Comparison of ENCODE assay signal across 8 cellular contexts in the genomic region with DNA sequence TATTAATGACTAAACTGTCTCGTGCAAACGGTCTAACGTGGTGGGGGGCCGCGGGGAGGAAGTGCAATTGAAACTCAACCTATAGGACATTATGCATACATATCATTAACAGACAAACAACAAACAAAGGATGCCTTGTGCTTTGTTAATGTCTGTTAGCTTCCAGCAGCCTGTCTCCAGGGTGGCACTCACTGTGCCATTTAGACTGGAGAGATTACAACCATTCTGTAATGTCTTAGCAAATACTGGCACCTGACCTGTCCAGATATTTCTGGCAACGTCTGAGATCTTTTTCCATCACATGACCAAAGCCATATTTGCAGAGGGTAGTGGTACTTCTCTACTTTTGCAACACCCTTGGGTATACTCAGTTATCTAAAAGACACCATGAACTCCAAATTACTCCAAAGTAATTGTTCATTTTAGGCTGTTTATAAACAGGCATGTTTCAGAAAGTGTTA. TPM values are rescaled to one million over a fixed set of nuclear protein-coding genes. Genes with fewer than 3 reads are reported as not detected.
DNase-seq lines count a peak whose midpoint lies in the region; ATAC-seq and TF ChIP-seq lines count a peak whose summit lies in the region.

No MANE protein-coding gene starts in this region.

- H3K4me1 ChIP-seq in HEK293 (ENCODE audit: control insufficient read depth, insufficient read depth, low read length) (peaks cover 14% of the 10 kb centered on the region), Peyer's patch (peaks cover 0 to 18% (median 3%) of the 10 kb centered on the region in 4 donors), heart right ventricle (peaks cover 3 to 58% (median 25%) of the 10 kb centered on the region in 9 donors), skeletal muscle satellite cell (ENCODE audit: control insufficient read depth, insufficient read depth, low read length) (peaks cover 19% of the 10 kb centered on the region)

- no peak for DNase-seq in Peyer's patch
- peak; percentile 4 to 49 for DNase-seq in heart right ventricle
- DNase-seq in SKM-1 (lab: John Stamatoyannopoulos, UW; ENCODE audit: unreplicated experiment): no peak
- DNase-seq in NCI-H2171 (lab: John Stamatoyannopoulos, UW): no peak
- no peak for DNase-seq in activated gamma-delta T cell (lab: John Stamatoyannopoulos, UW)
- no peak for DNase-seq in HCEC 1CT

- H3K4me3 ChIP-seq in HEK293 (ENCODE audit: low read depth, low read length): no peak overlapping the region; the same call in 1 of the 2 replicates
- peak overlapping the region in 1 of 4 donors; percentile 56 for H3K4me3 ChIP-seq in Peyer's patch
- H3K4me3 ChIP-seq in heart right ventricle: peak overlapping the region in 8 of 10 donors; percentile 35 to 59 (median 56)
- peak overlapping the region; percentile 73 for H3K4me3 ChIP-seq in skeletal muscle satellite cell (ENCODE audit: low read length)

- TF ChIP-seq POLR2A in Peyer's patch (IDR thresholded peaks at IDR 0.05): no peak

- 31 to 34% methylated on average over 6 of the region's 6 CpGs for WGBS in heart right ventricle, 2 donors

- H3K36me3 ChIP-seq in HEK293 (ENCODE audit: control insufficient read depth in 2 of 2, insufficient read depth in 1 of 2, low read length in 2 of 2) (no peaks in the 10 kb centered on the region), Peyer's patch (no peaks in the 10 kb centered on the region), heart right ventricle (no peaks in the 10 kb centered on the region), skeletal muscle satellite cell (ENCODE audit: insufficient read depth, low read length) (no peaks in the 10 kb centered on the region)

- H3K4me2 ChIP-seq in skeletal muscle satellite cell (ENCODE audit: low read length): peak overlapping the region; percentile 79

- ATAC-seq in heart right ventricle: peak in 7 of 8 donors; percentile 5 to 68 (median 55)

- H3K27ac ChIP-seq in HEK293 (ENCODE audit: extremely low read depth, low read depth, low read length) (peak overlapping the region; percentile 7; the same call in 1 of the 2 replicates), Peyer's patch (peak overlapping the region in 3 of 4 donors; percentile 88 to 93 (median 92)), heart right ventricle (peak overlapping the region; percentile 79 to 96 (median 93))

- CTCF ChIA-PET in HEK293 (lab: Yijun Ruan, JAX): no interaction called here

- no peak for TF ChIP-seq CTCF in HEK293 (tag by site-specific recombination; IDR thresholded peaks at IDR 0.05)
- no peak for TF ChIP-seq CTCF in Peyer's patch (IDR thresholded peaks at IDR 0.05)
- TF ChIP-seq CTCF in heart right ventricle (IDR thresholded peaks at IDR 0.05): no peak

- H3K27me3 ChIP-seq in Peyer's patch: no peaks in the 10 kb centered on the region
- H3K27me3 ChIP-seq in heart right ventricle: peaks cover 0 to 7% (median 0%) of the 10 kb centered on the region in 7 donors
- H3K27me3 ChIP-seq in skeletal muscle satellite cell (ENCODE audit: control insufficient read depth, insufficient read depth, low read length): no peaks in the 10 kb centered on the region

- intact Hi-C loops in heart right ventricle (cut with DNase I): loop anchor here in 2 of 10 donors (10.0 kb wide), 2 partner anchors 502 to 592 kb away; no protein-coding TSS in a partner anchor

- POLR2A ChIA-PET in HEK293 (lab: Yijun Ruan, JAX): interaction anchor here (0.7 kb wide), 1 partner anchor 12 kb away, joined by 3 read pairs; a partner anchor contains a TSS

- H3K9me3 ChIP-seq in HEK293 (ENCODE audit: control insufficient read depth, insufficient read depth, low read depth, low read length) (no peaks in the 10 kb centered on the region), Peyer's patch (no peaks in the 10 kb centered on the region), heart right ventricle (no peaks in the 10 kb centered on the region), skeletal muscle satellite cell (replicated peaks; ENCODE audit: low read length) (no peaks in the 10 kb centered on the region)

- H3K9ac ChIP-seq in skeletal muscle satellite cell (ENCODE audit: low read depth, low read length): peak overlapping the region; percentile 86

TF ChIP-seq in HEK293, 187 proteins besides CTCF, POLR2A, EP300 and RAD21:
- TF ChIP-seq GLIS1 (tag by site-specific recombination; IDR thresholded peaks at IDR 0.05) (peak; percentile 67; the same call in 1 of the 2 replicates), ZNF10 (tag by site-specific recombination; IDR thresholded peaks at IDR 0.05) (no peak), ZXDB (tag by site-specific recombination; IDR thresholded peaks at IDR 0.05) (no peak), SP7 (tag by site-specific recombination; IDR thresholded peaks at IDR 0.05) (no peak; the same call in 1 of the 2 replicates), FEZF1 (tag by site-specific recombination; IDR thresholded peaks at IDR 0.05) (peak; percentile 58; the same call in 1 of the 2 replicates), IKZF3 (tag by site-specific recombination; IDR thresholded peaks at IDR 0.05) (no peak), ZNF664 (tag by site-specific recombination; IDR thresholded peaks at IDR 0.05) (0 out of 2 replicates have a peak, but pooled peaks have one; percentile 35), ZNF610 (tag by site-specific recombination; IDR thresholded peaks at IDR 0.05; ENCODE audit: borderline replicate concordance) (no peak), KLF9 (tag by site-specific recombination; IDR thresholded peaks at IDR 0.05; ENCODE audit: low read depth) (no peak), ZNF791 (tag by site-specific recombination; IDR thresholded peaks at IDR 0.05) (no peak), GFI1B (tag by site-specific recombination; IDR thresholded peaks at IDR 0.05) (no peak), ZSCAN30 (tag by site-specific recombination; IDR thresholded peaks at IDR 0.05) (no peak), ZNF473 (tag by site-specific recombination; IDR thresholded peaks at IDR 0.05) (no peak), ZSCAN23 (tag by site-specific recombination; IDR thresholded peaks at IDR 0.05) (no peak), OSR2 (tag by site-specific recombination; IDR thresholded peaks at IDR 0.05) (peak; percentile 10; the same call in 1 of the 2 replicates), ZNF548 (tag by site-specific recombination; IDR thresholded peaks at IDR 0.05) (no peak), ZNF350 (tag by site-specific recombination; IDR thresholded peaks at IDR 0.05) (no peak), HOXC10 (CRISPR knock-in tag; IDR thresholded peaks at IDR 0.05) (no peak), ZNF776 (tag by site-specific recombination; IDR thresholded peaks at IDR 0.05; ENCODE audit: borderline replicate concordance) (no peak), ZNF843 (tag by site-specific recombination; IDR thresholded peaks at IDR 0.05) (no peak), ZNF707 (tag by site-specific recombination; IDR thresholded peaks at IDR 0.05) (no peak), KLF1 (tag by site-specific recombination; IDR thresholded peaks at IDR 0.05) (no peak), ZNF701 (tag by site-specific recombination; IDR thresholded peaks at IDR 0.05) (no peak), MEIS1 (CRISPR knock-in tag; IDR thresholded peaks at IDR 0.05; ENCODE audit: borderline replicate concordance) (no peak), KLF7 (tag by site-specific recombination; IDR thresholded peaks at IDR 0.05; ENCODE audit: borderline replicate concordance) (no peak), ZBTB1 (tag by site-specific recombination; IDR thresholded peaks at IDR 0.05) (no peak), OVOL3 (tag by site-specific recombination; IDR thresholded peaks at IDR 0.05) (no peak)
- TF ChIP-seq, protein P1, sequence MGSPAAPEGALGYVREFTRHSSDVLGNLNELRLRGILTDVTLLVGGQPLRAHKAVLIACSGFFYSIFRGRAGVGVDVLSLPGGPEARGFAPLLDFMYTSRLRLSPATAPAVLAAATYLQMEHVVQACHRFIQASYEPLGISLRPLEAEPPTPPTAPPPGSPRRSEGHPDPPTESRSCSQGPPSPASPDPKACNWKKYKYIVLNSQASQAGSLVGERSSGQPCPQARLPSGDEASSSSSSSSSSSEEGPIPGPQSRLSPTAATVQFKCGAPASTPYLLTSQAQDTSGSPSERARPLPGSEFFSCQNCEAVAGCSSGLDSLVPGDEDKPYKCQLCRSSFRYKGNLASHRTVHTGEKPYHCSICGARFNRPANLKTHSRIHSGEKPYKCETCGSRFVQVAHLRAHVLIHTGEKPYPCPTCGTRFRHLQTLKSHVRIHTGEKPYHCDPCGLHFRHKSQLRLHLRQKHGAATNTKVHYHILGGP (tag by site-specific recombination; IDR thresholded peaks at IDR 0.05): no peak
- TF ChIP-seq, protein P2, sequence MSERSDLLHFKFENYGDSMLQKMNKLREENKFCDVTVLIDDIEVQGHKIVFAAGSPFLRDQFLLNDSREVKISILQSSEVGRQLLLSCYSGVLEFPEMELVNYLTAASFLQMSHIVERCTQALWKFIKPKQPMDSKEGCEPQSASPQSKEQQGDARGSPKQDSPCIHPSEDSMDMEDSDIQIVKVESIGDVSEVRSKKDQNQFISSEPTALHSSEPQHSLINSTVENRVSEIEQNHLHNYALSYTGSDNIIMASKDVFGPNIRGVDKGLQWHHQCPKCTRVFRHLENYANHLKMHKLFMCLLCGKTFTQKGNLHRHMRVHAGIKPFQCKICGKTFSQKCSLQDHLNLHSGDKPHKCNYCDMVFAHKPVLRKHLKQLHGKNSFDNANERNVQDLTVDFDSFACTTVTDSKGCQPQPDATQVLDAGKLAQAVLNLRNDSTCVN (tag by site-specific recombination; optimal IDR thresholded peaks at IDR 0.05): no peak
- TF ChIP-seq, protein P3, sequence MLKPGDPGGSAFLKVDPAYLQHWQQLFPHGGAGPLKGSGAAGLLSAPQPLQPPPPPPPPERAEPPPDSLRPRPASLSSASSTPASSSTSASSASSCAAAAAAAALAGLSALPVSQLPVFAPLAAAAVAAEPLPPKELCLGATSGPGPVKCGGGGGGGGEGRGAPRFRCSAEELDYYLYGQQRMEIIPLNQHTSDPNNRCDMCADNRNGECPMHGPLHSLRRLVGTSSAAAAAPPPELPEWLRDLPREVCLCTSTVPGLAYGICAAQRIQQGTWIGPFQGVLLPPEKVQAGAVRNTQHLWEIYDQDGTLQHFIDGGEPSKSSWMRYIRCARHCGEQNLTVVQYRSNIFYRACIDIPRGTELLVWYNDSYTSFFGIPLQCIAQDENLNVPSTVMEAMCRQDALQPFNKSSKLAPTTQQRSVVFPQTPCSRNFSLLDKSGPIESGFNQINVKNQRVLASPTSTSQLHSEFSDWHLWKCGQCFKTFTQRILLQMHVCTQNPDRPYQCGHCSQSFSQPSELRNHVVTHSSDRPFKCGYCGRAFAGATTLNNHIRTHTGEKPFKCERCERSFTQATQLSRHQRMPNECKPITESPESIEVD (tag by site-specific recombination; IDR thresholded peaks at IDR 0.05): peak; percentile 45; the same call in 1 of the 2 replicates

RNA-seq across cellular contexts. Expression of a gene that starts 11.6 kb away (rescaled TPM):
- total RNA-seq in Peyer's patch: 10 to 100 TPM in 1 of 4 donors, 1 to 10 TPM in 2, under 1 TPM in 1; 0.18 to 11.6 (median 2.2) TPM
- total RNA-seq in heart right ventricle: 10 to 100 TPM in 9 of 10 donors, 1 to 10 TPM in 1; 7.8 to 80.1 (median 42.9) TPM
- 1 to 10 TPM; 5.7 to 5.8 TPM for polyA plus RNA-seq in heart right ventricle
- total RNA-seq in skeletal muscle satellite cell (2012; rRNA removed): 1.5 and 2.2 TPM in 2 replicates

Comparison
In these comparisons a context has a peak if more than half of its experiments do, and no peak if none do; other contexts are left out.
1. H3K27ac ChIP-seq: peak in every context shown above with its lines; median percentile 93 in heart right ventricle; 92 in Peyer's patch; 7 in HEK293.
2. DNase-seq: peak in heart right ventricle (2 of 2); none in Peyer's patch (0 of 3), SKM-1 (single experiment), NCI-H2171 (single experiment), activated gamma-delta T cell (single experiment) and HCEC 1CT (single experiment).